In the genomic region with DNA sequence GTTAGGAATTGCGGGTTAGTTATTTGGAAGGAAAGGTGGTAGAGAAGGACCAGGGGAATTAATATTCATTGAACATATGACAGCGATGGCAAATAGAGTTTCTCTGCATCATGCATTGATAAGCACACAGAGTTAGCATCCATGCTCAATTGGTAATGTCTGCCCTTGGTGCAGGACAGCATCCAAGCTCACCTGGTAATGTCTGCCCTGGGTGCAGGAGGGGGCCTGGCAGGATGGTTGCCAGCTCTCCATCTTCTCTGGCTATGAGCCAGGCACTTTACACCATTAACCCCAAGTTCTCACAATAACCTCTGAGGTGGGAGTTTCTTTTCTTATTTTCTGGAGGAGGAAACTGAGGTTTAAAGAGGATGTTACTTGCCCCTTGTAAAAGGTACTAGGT, we compare ENCODE assay signal across 23 cellular contexts. TPM values are rescaled to one million over a fixed set of nuclear protein-coding genes. Genes with fewer than 3 reads are reported as not detected.
"Had no signal": no experiment of that assay in that cellular context is flagged by ENCODE, and none has a peak within 500 bp of the region (broad histone marks: within the 10 kb centered on the region; RNA-seq: fewer than 3 reads in every experiment).

No MANE protein-coding gene starts in this region.

- H3K36me3 ChIP-seq: esophagus muscularis mucosa, left ventricle myocardium inferior, thoracic aorta, vagina had no signal

- DNase-seq: activated B cell treated with CpG ODN at 0.5 μM for 24 hours; activated CD4-positive, alpha-beta memory T cell treated with anti-CD3 and anti-CD28 coated beads for 36 hours; activated CD4-positive, alpha-beta T cell treated with anti-CD3 and anti-CD28 coated beads for 4 hours; activated CD8-positive, alpha-beta memory T cell treated with anti-CD3 and anti-CD28 coated beads, Interleukin-2, amount 10 ng/mL, durations not matched to agents 7 days and 5 days; activated gamma-delta T cell treated with Interleukin-2 at 50 U/mL for 16 hours; activated T-cell treated with anti-CD3 and anti-CD28 coated beads for 4 hours; hippocampal formation; left ventricle myocardium inferior; naive thymus-derived CD4-positive, alpha-beta T cell; posterior cingulate gyrus; small intestine; stimulated activated CD4-positive, alpha-beta T cell treated with anti-CD3 and anti-CD28 coated beads, Interleukin-15, amount 100 ng/mL, for 24 hours; stimulated activated CD4-positive, alpha-beta T cell treated with anti-CD3 and anti-CD28 coated beads, Interleukin-2, amount 100 ng/mL, for 48 hours; stimulated activated naive CD4-positive, alpha-beta T cell treated with Interleukin-2 at 50 U/mL for 16 hours; T1000 had no signal

- H3K4me1 ChIP-seq: left ventricle myocardium inferior, vagina had no signal

- H3K9me3 ChIP-seq: esophagus muscularis mucosa, left ventricle myocardium inferior, thoracic aorta, vagina had no signal

- H3K27ac ChIP-seq: esophagus muscularis mucosa, left ventricle myocardium inferior, thoracic aorta, vagina had no signal

- ATAC-seq: activated CD8-positive, alpha-beta memory T cell treated with anti-CD3 and anti-CD28 coated beads, Interleukin-2, amount 10 ng/mL, durations not matched to agents 7 days and 5 days; activated naive CD4-positive, alpha-beta T cell treated with anti-CD3 and anti-CD28 coated beads, Interleukin-2, amount 50 U/mL, for 72 hours; naive thymus-derived CD4-positive, alpha-beta T cell; sciatic nerve had no signal

- FAIRE-seq: astrocyte, colon, frontal cortex, small intestine had no signal

- H3K27me3 ChIP-seq: esophagus muscularis mucosa, vagina had no signal

- H3K4me3 ChIP-seq: esophagus muscularis mucosa, left ventricle myocardium inferior, thoracic aorta, vagina had no signal

RNA-seq across cellular contexts. Expression of gene RBFOX2, which starts 50.4 kb away (rescaled TPM):
- total RNA-seq: activated B cell treated with CpG ODN at 0.5 μM for 24 hours had no signal
